In genomic region chr10:20686236-20686635, GRCh38 we compare ENCODE assay signal across 30 cellular contexts.
"Had no signal": no experiment of that assay in that cellular context is flagged by ENCODE, and none has a peak within 500 bp of the region (broad histone marks: within the 10 kb centered on the region; RNA-seq: fewer than 3 reads in every experiment).

No MANE protein-coding gene starts in this region.

- DNase-seq: activated B cell treated with CpG ODN at 0.5 μM for 24 hours; activated CD4-positive, alpha-beta memory T cell treated with anti-CD3 and anti-CD28 coated beads for 36 hours; activated CD4-positive, alpha-beta T cell treated with anti-CD3 and anti-CD28 coated beads for 4 hours; activated CD4-positive, alpha-beta T cell treated with anti-CD3 and anti-CD28 coated beads, Interleukin-2, amount 50 U/mL, for 1 hour; activated CD4-positive, CD25-positive, alpha-beta regulatory T cell treated with anti-CD3 and anti-CD28 coated beads, Interleukin-2, amount 50 U/mL, for 72 hours; activated CD8-positive, alpha-beta memory T cell treated with anti-CD3 and anti-CD28 coated beads, Interleukin-2, amount 50 U/mL, for 4 hours; activated gamma-delta T cell treated with Interleukin-2 at 50 U/mL for 16 hours; activated naive CD4-positive, alpha-beta T cell treated with anti-CD3 and anti-CD28 coated beads for 36 hours; activated T-cell treated with anti-CD3 and anti-CD28 coated beads for 4 hours; activated T-cell treated with anti-CD3 and anti-CD28 coated beads, Interleukin-2, amount 50 U/mL, for 4 hours; anterior cingulate cortex; central memory CD4-positive, alpha-beta T cell; NCI-H1105 treated with DMSO at 0.1 percent for 48 hours; NCI-H1436; NCI-H1694; NCI-H1930; NCI-H2081 treated with DMSO at 0.1 percent for 48 hours; NCI-H226; NCI-H446 treated with DMSO at 0.1 percent for 48 hours; NCI-H524; SW 1271; T-helper 1 cell; T-helper 2 cell; T-helper 9 cell had no signal

- H3K4me1 Mint-ChIP-seq: activated B cell treated with CpG ODN at 0.5 μM for 24 hours had no signal

- H3K27ac Mint-ChIP-seq: activated B cell treated with CpG ODN at 0.5 μM for 24 hours; activated CD4-positive, alpha-beta memory T cell treated with anti-CD3 and anti-CD28 coated beads for 36 hours; activated naive CD4-positive, alpha-beta T cell treated with anti-CD3 and anti-CD28 coated beads for 36 hours; activated naive CD4-positive, alpha-beta T cell treated with anti-CD3 and anti-CD28 coated beads, Interleukin-2, amount 50 U/mL, for 72 hours; activated T-helper 1 cell treated with anti-CD3 and anti-CD28 coated beads, Interleukin-12 subunit alpha, Interleukin-12 subunit beta, Interleukin-2, Interleukin-4 antibody, amounts not matched to agents 30 ng/mL and 10 ng/mL and 1 ng/mL, durations not matched to agents 14 hours and 24 hours and 36 hours had no signal

- H3K36me3 Mint-ChIP-seq: activated CD4-positive, alpha-beta memory T cell treated with anti-CD3 and anti-CD28 coated beads for 36 hours; activated naive CD4-positive, alpha-beta T cell treated with anti-CD3 and anti-CD28 coated beads, Interleukin-2, amount 50 U/mL, for 72 hours; brain had no signal

- H3K27ac ChIP-seq: VCaP had no signal

- H3K4me3 Mint-ChIP-seq: activated B cell treated with CpG ODN at 0.5 μM for 24 hours; activated CD4-positive, alpha-beta memory T cell treated with anti-CD3 and anti-CD28 coated beads for 36 hours; activated naive CD4-positive, alpha-beta T cell treated with anti-CD3 and anti-CD28 coated beads for 36 hours; activated T-cell treated with anti-CD3 and anti-CD28 coated beads, Interleukin-2, amount 50 U/mL, for 4 hours; activated T-helper 1 cell treated with anti-CD3 and anti-CD28 coated beads, Interleukin-12 subunit alpha, Interleukin-12 subunit beta, Interleukin-2, Interleukin-4 antibody, amounts not matched to agents 30 ng/mL and 10 ng/mL and 1 ng/mL, durations not matched to agents 14 hours and 24 hours and 36 hours had no signal

- H3K27me3 Mint-ChIP-seq: activated B cell treated with CpG ODN at 0.5 μM for 24 hours; activated CD4-positive, alpha-beta memory T cell treated with anti-CD3 and anti-CD28 coated beads for 36 hours; brain had no signal

- H3K4me3 ChIP-seq: K562 had no signal

- ATAC-seq: activated naive CD4-positive, alpha-beta T cell treated with anti-CD3 and anti-CD28 coated beads, Interleukin-2, amount 50 U/mL, for 72 hours; activated T-cell treated with anti-CD3 and anti-CD28 coated beads, Interleukin-2, amount 50 U/mL, for 4 hours; K562; Panc1 had no signal

- H3K9me3 Mint-ChIP-seq: activated naive CD4-positive, alpha-beta T cell treated with anti-CD3 and anti-CD28 coated beads for 36 hours had no signal
